ENCODE assay signal across 1 cellular context in the genomic region with DNA sequence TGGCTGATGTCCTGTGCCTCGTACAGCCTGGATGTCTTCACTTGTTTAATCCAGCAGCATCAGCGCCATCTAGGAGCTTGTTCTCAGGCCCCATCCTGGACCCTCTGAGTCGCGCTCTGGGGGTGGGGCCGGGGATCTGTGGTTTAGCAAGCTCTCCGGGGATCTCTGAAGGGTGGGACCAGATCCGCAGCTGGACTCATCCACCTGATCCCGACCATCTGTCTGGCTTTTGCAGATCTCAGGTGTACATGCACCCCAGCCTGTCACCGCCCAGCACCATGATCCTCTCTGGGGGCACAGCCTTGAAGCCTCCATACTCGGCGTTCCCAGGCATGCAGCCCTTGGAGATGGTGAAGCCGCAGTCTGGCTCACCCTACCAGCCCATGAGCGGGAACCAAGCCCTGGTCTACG.
TF ChIP-seq lines count a peak whose summit lies in the region.

No MANE protein-coding gene starts in this region.

TF ChIP-seq in K562, 482 proteins besides CTCF, POLR2A, EP300 and RAD21:
- TF ChIP-seq CCNT2 (IDR thresholded peaks at IDR 0.05; ENCODE audit: borderline replicate concordance, extremely low read depth, insufficient read length, low read depth, low read length) (no peak), ZNF586 (CRISPR knock-in tag; conservative IDR thresholded peaks at IDR 0.05) (no peak), ZNF699 (CRISPR knock-in tag; IDR thresholded peaks at IDR 0.05; ENCODE audit: insufficient replicate concordance) (no peak), CHAMP1 (IDR thresholded peaks at IDR 0.05) (no peak), ZBTB33 (CRISPR knock-in tag; IDR thresholded peaks at IDR 0.05) (peak; percentile 42; the same call in 1 of the 2 replicates), POLR2AphosphoS5 (IDR thresholded peaks at IDR 0.05; ENCODE audit: control insufficient read depth, insufficient read depth, low read depth, low read length) (0 out of 2 replicates have a peak, but pooled peaks have one; percentile 18), POLR2G (IDR thresholded peaks at IDR 0.05; ENCODE audit: low read depth, low read length) (peak; percentile 12; the same call in 1 of the 2 replicates)
